17 cellular contexts compared by ENCODE assay signal in the genomic region with DNA sequence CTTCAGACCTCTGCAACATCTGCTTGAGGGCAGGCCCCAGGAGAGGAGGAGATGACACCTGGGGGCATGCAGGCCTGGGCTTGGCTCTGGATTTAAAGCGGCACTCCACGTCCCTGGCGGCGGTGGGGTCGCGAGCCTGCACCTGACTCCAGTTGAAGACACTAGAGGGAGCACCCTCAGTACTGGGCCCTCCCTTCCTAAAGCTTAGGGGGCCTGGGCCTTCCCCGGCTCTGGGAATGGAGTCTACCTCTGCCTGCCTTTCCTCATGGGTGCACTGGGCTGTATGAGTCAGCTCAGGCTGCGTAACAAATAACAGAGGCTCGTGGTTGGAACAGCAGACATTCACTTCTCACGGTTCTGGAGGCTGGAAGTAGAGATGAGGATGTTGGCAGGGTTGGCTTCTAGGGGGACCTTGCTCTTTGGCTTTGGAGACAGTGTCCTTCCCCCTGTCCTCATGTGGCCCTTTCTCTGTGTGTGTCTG.
DNase-seq lines count a peak whose midpoint lies in the region; ATAC-seq and TF ChIP-seq lines count a peak whose summit lies in the region.
"Had no signal": no experiment of that assay in that cellular context is flagged by ENCODE, and none has a peak within 500 bp of the region (broad histone marks: within the 10 kb centered on the region; RNA-seq: fewer than 3 reads in every experiment).

No MANE protein-coding gene starts in this region.

- no peak overlapping the region for H2AFZ ChIP-seq in DND-41 (ENCODE audit: low read depth, low read length)
- H2AFZ ChIP-seq: PC-9 had no signal

- H3K9me3 ChIP-seq in DND-41 (ENCODE audit: insufficient read depth, low read length, severe bottlenecking) (no peaks in the 10 kb centered on the region), HEK293 (ENCODE audit: control insufficient read depth, insufficient read depth, low read depth, low read length) (no peaks in the 10 kb centered on the region)
- H3K9me3 ChIP-seq: A549, SJCRH30 had no signal

- H3K79me2 ChIP-seq in DND-41 (ENCODE audit: insufficient read depth, low read length) (no peaks in the 10 kb centered on the region), mesendoderm (ENCODE audit: control insufficient read depth, insufficient read depth, low read length) (no peaks in the 10 kb centered on the region)

- no peak overlapping the region for H3K9ac ChIP-seq in DND-41 (ENCODE audit: low read depth, low read length)
- no peak overlapping the region for H3K9ac ChIP-seq in mesendoderm (ENCODE audit: low read length)

- H3K23ac ChIP-seq in mesendoderm (ENCODE audit: low read length), result no peak overlapping the region

- no peak overlapping the region for H3K4ac ChIP-seq in mesendoderm (ENCODE audit: low read depth, low read length)

- no peak overlapping the region for H2AK5ac ChIP-seq in mesendoderm (ENCODE audit: low read length)

- CTCF ChIA-PET in HEK293 (lab: Yijun Ruan, JAX), result interaction anchor here (1.1 kb wide), 1 partner anchor 30 kb away, joined by 4 read pairs; no protein-coding TSS in a partner anchor

- H3K4me3 Mint-ChIP-seq in chondrocyte (ENCODE audit: unreplicated experiment), result no peak overlapping the region
- no peak overlapping the region for H3K4me3 Mint-ChIP-seq in stimulated activated memory B cell treated with anti-CD40 and anti-IgM and Interleukin-4, amounts not matched to agents 10 μg/mL and 1 μg/mL and 100 μg/mL, for 72 hours

- H2BK120ac ChIP-seq in mesendoderm (ENCODE audit: low read depth, low read length), result no peak overlapping the region

- TF ChIP-seq CTCF in DND-41 (IDR thresholded peaks at IDR 0.05; ENCODE audit: borderline replicate concordance, extremely low read depth, low read length, poor library complexity, severe bottlenecking) (peak; percentile 12), HEK293 (tag by site-specific recombination; IDR thresholded peaks at IDR 0.05) (no peak), chondrocyte (IDR thresholded peaks at IDR 0.05) (peak; percentile 9)

- no peak overlapping the region for H2BK5ac ChIP-seq in mesendoderm (ENCODE audit: low read length)

- no peak for ATAC-seq in DND-41 (ENCODE audit: insufficient read depth, low read depth)
- no peak for ATAC-seq in stimulated activated memory B cell treated with anti-CD40 and anti-IgM and Interleukin-4, amounts not matched to agents 10 μg/mL and 1 μg/mL and 100 μg/mL, for 72 hours
- ATAC-seq: A549 had no signal

- H2BK15ac ChIP-seq in mesendoderm (replicated peaks; ENCODE audit: low read depth), result no peak overlapping the region

- H3K36me3 ChIP-seq in DND-41 (ENCODE audit: insufficient read depth, low read length) (no peaks in the 10 kb centered on the region), HEK293 (ENCODE audit: control insufficient read depth in 2 of 2, insufficient read depth in 1 of 2, low read length in 2 of 2) (no peaks in the 10 kb centered on the region), mesendoderm (ENCODE audit: control insufficient read depth, insufficient read depth, low read length) (no peaks in the 10 kb centered on the region)
- H3K36me3 ChIP-seq: SJCRH30 had no signal

- H3K4me1 ChIP-seq in DND-41 (ENCODE audit: insufficient read depth, low read length) (no peaks in the 10 kb centered on the region), HEK293 (ENCODE audit: control insufficient read depth, insufficient read depth, low read length) (no peaks in the 10 kb centered on the region), mesendoderm (ENCODE audit: control insufficient read depth, low read depth, low read length) (no peaks in the 10 kb centered on the region)
- H3K4me1 ChIP-seq: A549 had no signal

- H3K9me3 Mint-ChIP-seq in chondrocyte (ENCODE audit: low read depth), result no peaks in the 10 kb centered on the region
- no peaks in the 10 kb centered on the region for H3K9me3 Mint-ChIP-seq in stimulated activated memory B cell treated with anti-CD40 and anti-IgM and Interleukin-4, amounts not matched to agents 10 μg/mL and 1 μg/mL and 100 μg/mL, for 72 hours

- H3K27ac ChIP-seq in DND-41 (ENCODE audit: low read length) (no peak overlapping the region), HEK293 (ENCODE audit: extremely low read depth, low read depth, low read length) (no peak overlapping the region), mesendoderm (ENCODE audit: low read depth, low read length) (no peak overlapping the region)
- H3K27ac ChIP-seq: A549, PC-9, SJCRH30 had no signal

- no peak overlapping the region for H3K18ac ChIP-seq in mesendoderm (ENCODE audit: low read length)

- no CpG with 5 or more reads among the region's 10 CpGs for WGBS in mesendoderm (ENCODE audit: extremely low coverage, insufficient coverage, low lambda C conversion rate)

- H3K36me3 Mint-ChIP-seq in chondrocyte (ENCODE audit: low read depth), result no peaks in the 10 kb centered on the region
- no peaks in the 10 kb centered on the region for H3K36me3 Mint-ChIP-seq in stimulated activated memory B cell treated with anti-CD40 and anti-IgM and Interleukin-4, amounts not matched to agents 10 μg/mL and 1 μg/mL and 100 μg/mL, for 72 hours

- no peaks in the 10 kb centered on the region for H3K27me3 Mint-ChIP-seq in chondrocyte (ENCODE audit: low read depth)
- peaks cover 4% of the 10 kb centered on the region for H3K27me3 Mint-ChIP-seq in stimulated activated memory B cell treated with anti-CD40 and anti-IgM and Interleukin-4, amounts not matched to agents 10 μg/mL and 1 μg/mL and 100 μg/mL, for 72 hours

- H3K27ac Mint-ChIP-seq in chondrocyte (ENCODE audit: unreplicated experiment), result no peak overlapping the region
- H3K27ac Mint-ChIP-seq in stimulated activated memory B cell treated with anti-CD40 and anti-IgM and Interleukin-4, amounts not matched to agents 10 μg/mL and 1 μg/mL and 100 μg/mL, for 72 hours, result no peak overlapping the region

- no peak overlapping the region for H4K8ac ChIP-seq in mesendoderm (ENCODE audit: low read depth, low read length)

- H3K4me3 ChIP-seq in DND-41 (ENCODE audit: low read depth in 1 of 2, low read length in 2 of 2), result no peak overlapping the region
- H3K4me3 ChIP-seq in HEK293 (ENCODE audit: low read depth, low read length), result no peak overlapping the region
- H3K4me3 ChIP-seq in mesendoderm (ENCODE audit: low read length), result no peak overlapping the region
- H3K4me3 ChIP-seq: A549, PC-9, SJCRH30 had no signal

- H4K5ac ChIP-seq in mesendoderm (ENCODE audit: low read length), result no peak overlapping the region

- no peaks in the 10 kb centered on the region for H3K79me1 ChIP-seq in mesendoderm (ENCODE audit: low read length)

- DNase-seq in DND-41 (no peak), chondrocyte (ENCODE audit: low spot score) (no peak), mesendoderm (peak; percentile 52), DMS53 treated with DMSO at 0.1 percent for 48 hours (lab: John Stamatoyannopoulos, UW; ENCODE audit: unreplicated experiment) (no peak), globus pallidus (ENCODE audit: low spot score) (no peak)
- DNase-seq: C1 segment of cervical spinal cord, KG1, NCI-H1048, NCI-H146, NCI-H2081 treated with DMSO at 0.1 percent for 48 hours, NCI-H510A treated with DMSO at 0.1 percent for 48 hours, NCI-H82, PC-9, SJCRH30 had no signal

- H3K4me2 ChIP-seq in DND-41 (ENCODE audit: insufficient read depth, low read length), result no peak overlapping the region
- H3K4me2 ChIP-seq in mesendoderm (ENCODE audit: low read length), result no peak overlapping the region
- H3K4me2 ChIP-seq: A549, PC-9 had no signal

- peaks cover 30% of the 10 kb centered on the region for H3K4me1 Mint-ChIP-seq in chondrocyte (ENCODE audit: low read depth)
- H3K4me1 Mint-ChIP-seq in stimulated activated memory B cell treated with anti-CD40 and anti-IgM and Interleukin-4, amounts not matched to agents 10 μg/mL and 1 μg/mL and 100 μg/mL, for 72 hours, result peaks cover 11% of the 10 kb centered on the region

- H3K56ac ChIP-seq in mesendoderm (ENCODE audit: low read length), result no peak overlapping the region

- H3K27me3 ChIP-seq in DND-41 (ENCODE audit: insufficient read depth, low read length, poor library complexity) (peaks cover under 1% of the 10 kb centered on the region), mesendoderm (ENCODE audit: insufficient read depth, low read length, poor library complexity) (no peaks in the 10 kb centered on the region)
- H3K27me3 ChIP-seq: SJCRH30 had no signal

- no peaks in the 10 kb centered on the region for H4K20me1 ChIP-seq in DND-41 (ENCODE audit: insufficient read depth, low read length)

- POLR2A ChIA-PET in HEK293 (lab: Yijun Ruan, JAX), result no interaction called here

TF ChIP-seq in HEK293, 187 proteins besides CTCF, POLR2A, EP300 and RAD21:
- 0 out of 2 replicates have a peak, but pooled peaks have one; percentile 36 for TF ChIP-seq RBAK (tag by site-specific recombination; IDR thresholded peaks at IDR 0.05)
- no peak for TF ChIP-seq BCL11A (tag by site-specific recombination; IDR thresholded peaks at IDR 0.05; ENCODE audit: low read depth)
- TF ChIP-seq KLF9 (tag by site-specific recombination; IDR thresholded peaks at IDR 0.05; ENCODE audit: low read depth), result no peak
- no peak for TF ChIP-seq ZNF600 (tag by site-specific recombination; IDR thresholded peaks at IDR 0.05)
